ENCODE assay signal across 8 cellular contexts in genomic region chr13:40974460-40975407, GRCh38. TPM values are rescaled to one million over a fixed set of nuclear protein-coding genes. Genes with fewer than 3 reads are reported as not detected.
DNase-seq lines count a peak whose midpoint lies in the region; ATAC-seq, FAIRE-seq and TF ChIP-seq lines count a peak whose summit lies in the region.

No MANE protein-coding gene starts in this region.

- H3K4me1 ChIP-seq in BE2C (no peaks in the 10 kb centered on the region), astrocyte (ENCODE audit: insufficient read depth, low read length) (no peaks in the 10 kb centered on the region), urinary bladder (ENCODE audit: insufficient read depth) (peaks cover 3% of the 10 kb centered on the region)

- H3K4me3 ChIP-seq in BE2C (ENCODE audit: low read depth, low read length) (no peak overlapping the region), astrocyte (ENCODE audit: insufficient read depth, low read depth, low read length) (no peak overlapping the region), urinary bladder (ENCODE audit: low read depth, low read length) (no peak overlapping the region)

- H3K27me3 ChIP-seq in BE2C = no peaks in the 10 kb centered on the region
- H3K27me3 ChIP-seq in astrocyte (ENCODE audit: insufficient read depth, low read length) = no peaks in the 10 kb centered on the region

- H3K27ac Mint-ChIP-seq in astrocyte (ENCODE audit: unreplicated experiment) = peak overlapping the region; percentile 35

- H3K27ac ChIP-seq in astrocyte (ENCODE audit: low read depth, low read length) = no peak overlapping the region
- peak overlapping the region; percentile 47 for H3K27ac ChIP-seq in urinary bladder (ENCODE audit: low read depth)

- 48% methylated on average over 4 of the region's 4 CpGs for WGBS in urinary bladder

- peak; percentile 57 for ATAC-seq in GM18508 (IDR thresholded peaks at IDR 0.05; ENCODE audit: insufficient read depth, unreplicated experiment)
- ATAC-seq in HG02885 (IDR thresholded peaks at IDR 0.05; ENCODE audit: poor library complexity, unreplicated experiment) = peak; percentile 83

- no peak overlapping the region for H2AFZ ChIP-seq in astrocyte (ENCODE audit: low read depth, low read length)

- H3K4me3 Mint-ChIP-seq in astrocyte (ENCODE audit: unreplicated experiment) = no peak overlapping the region

- no peaks in the 10 kb centered on the region for H3K36me3 ChIP-seq in BE2C
- H3K36me3 ChIP-seq in astrocyte (ENCODE audit: insufficient read depth, low read length) = no peaks in the 10 kb centered on the region
- H3K36me3 ChIP-seq in urinary bladder (ENCODE audit: insufficient read depth) = no peaks in the 10 kb centered on the region

- peak; percentile 54 for TF ChIP-seq CTCF in BE2C (IDR thresholded peaks at IDR 0.05; ENCODE audit: low read depth, low read length)
- TF ChIP-seq CTCF in astrocyte (IDR thresholded peaks at IDR 0.05; ENCODE audit: insufficient read depth, low read depth, low read length) = no peak

- peaks cover 2% of the 10 kb centered on the region for H3K36me3 Mint-ChIP-seq in astrocyte (ENCODE audit: low read depth, unreplicated experiment)

- H3K27me3 Mint-ChIP-seq in astrocyte (ENCODE audit: low read depth, unreplicated experiment) = no peaks in the 10 kb centered on the region

- H3K9ac ChIP-seq in astrocyte (ENCODE audit: low read length) = no peak overlapping the region

- peaks cover 50% of the 10 kb centered on the region for H4K20me1 ChIP-seq in astrocyte (ENCODE audit: insufficient read depth, low read length)

- H3K4me1 Mint-ChIP-seq in astrocyte (ENCODE audit: low read depth, unreplicated experiment) = peaks cover 30% of the 10 kb centered on the region

- DNase-seq in BE2C (peak; percentile 12), NCI-H748 treated with DMSO at 0.1 percent for 48 hours (lab: John Stamatoyannopoulos, UW) (peak; percentile 36), astrocyte (ENCODE audit: low read depth) (peak; percentile 40), iris pigment epithelial cell (ENCODE audit: low read depth) (peak; percentile 82), GM03348 (ENCODE audit: low spot score) (no peak)

- H3K9me3 Mint-ChIP-seq in astrocyte (ENCODE audit: unreplicated experiment) = no peaks in the 10 kb centered on the region

- peaks cover 15% of the 10 kb centered on the region for H3K79me2 ChIP-seq in astrocyte (ENCODE audit: insufficient read depth, low read length)

- H3K9me3 ChIP-seq in BE2C (no peaks in the 10 kb centered on the region), astrocyte (ENCODE audit: insufficient read depth, low read depth, low read length) (no peaks in the 10 kb centered on the region)

- H3K4me2 ChIP-seq in astrocyte (ENCODE audit: low read length) = no peak overlapping the region

- FAIRE-seq in astrocyte (lab: Jason Lieb, UNC) = no peak

RNA-seq across cellular contexts. Expression of gene ELF1, which starts 44.4 kb away (rescaled TPM):
- 2.7 TPM for polyA plus RNA-seq in BE2C (2012; ENCODE audit: insufficient read depth, insufficient read length, low read depth)
- total RNA-seq in astrocyte (69.1 and 75.1 TPM in 2 replicates), urinary bladder (83.9 TPM)
- polyA plus RNA-seq in urinary bladder = 57.4 TPM
